In the genomic region with DNA sequence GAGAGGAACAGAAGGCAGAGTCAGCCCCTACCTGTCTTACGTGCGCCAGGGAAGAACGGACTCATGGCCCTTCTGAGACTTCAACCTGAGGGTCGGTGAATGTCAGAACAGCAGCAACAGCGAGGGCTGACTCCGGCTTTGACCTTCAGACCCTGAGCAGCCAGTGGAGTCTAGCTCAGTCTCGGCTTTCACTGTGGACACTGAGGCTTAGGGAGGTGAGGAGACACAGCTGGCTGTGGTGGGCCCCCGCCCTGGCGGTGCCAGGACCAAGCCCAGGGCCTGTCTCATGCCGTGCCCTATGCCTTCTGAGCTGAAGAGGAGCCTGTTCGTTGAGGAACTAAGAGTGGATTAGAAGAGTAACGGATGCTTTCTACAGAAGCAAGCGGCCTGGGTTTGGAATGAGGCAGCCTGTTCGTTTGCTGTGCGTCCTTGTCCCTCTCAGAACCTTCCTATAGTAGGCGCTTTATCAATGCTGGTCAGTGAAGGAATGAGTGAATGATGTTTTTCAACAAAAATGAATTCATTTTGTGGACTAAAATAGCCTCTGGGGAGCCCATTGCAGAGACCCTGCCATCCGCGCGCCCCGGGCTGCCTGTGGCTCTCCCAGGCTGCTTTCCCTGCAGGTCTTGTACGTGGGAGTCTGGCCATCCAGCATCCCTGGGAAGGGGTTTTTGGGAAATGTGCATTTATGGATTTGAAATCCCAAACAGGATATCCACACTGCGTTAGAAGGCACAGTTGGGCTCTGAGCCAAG, we compare ENCODE assay signal across 2 cellular contexts.
A peak's percentile ranks its signal among the peaks of the same experiment; 100 is the strongest.
TF ChIP-seq lines count a peak whose summit lies in the region.

No MANE protein-coding gene starts in this region.

TF ChIP-seq in HepG2, 621 proteins besides CTCF, POLR2A, EP300 and RAD21 (continues in another document):
- TF ChIP-seq BORCS8-MEF2B (CRISPR knock-in tag; IDR thresholded peaks at IDR 0.05) (peak; percentile 31; the same call in 1 of the 2 replicates), TARDBP (CRISPR knock-in tag; IDR thresholded peaks at IDR 0.05) (0 out of 2 replicates have a peak, but pooled peaks have one; percentile 15), SMAD9 (CRISPR knock-in tag; IDR thresholded peaks at IDR 0.05) (no peak), ZNF468 (CRISPR knock-in tag; IDR thresholded peaks at IDR 0.05) (no peak), SALL1 (CRISPR knock-in tag; IDR thresholded peaks at IDR 0.05) (peak; percentile 25; the same call in 1 of the 2 replicates), ZNF333 (CRISPR knock-in tag; IDR thresholded peaks at IDR 0.05; ENCODE audit: borderline replicate concordance) (no peak), ZNF713 (CRISPR knock-in tag; IDR thresholded peaks at IDR 0.05) (no peak), ZNF143 (CRISPR knock-in tag; IDR thresholded peaks at IDR 0.05) (no peak), ZBTB38 (CRISPR knock-in tag; IDR thresholded peaks at IDR 0.05) (0 out of 2 replicates have a peak, but pooled peaks have one; percentile 26), ZNF598 (CRISPR knock-in tag; IDR thresholded peaks at IDR 0.05; ENCODE audit: borderline replicate concordance) (peak; percentile 29; the same call in 1 of the 2 replicates), ZNF7 (CRISPR knock-in tag; IDR thresholded peaks at IDR 0.05) (no peak), ARID2 (CRISPR knock-in tag; IDR thresholded peaks at IDR 0.05; ENCODE audit: borderline replicate concordance) (no peak), KDM5B (CRISPR knock-in tag; IDR thresholded peaks at IDR 0.05; ENCODE audit: borderline replicate concordance) (0 out of 2 replicates have a peak, but pooled peaks have one; percentile 20), NFRKB (IDR thresholded peaks at IDR 0.05) (no peak), GATAD2A (CRISPR knock-in tag; IDR thresholded peaks at IDR 0.05) (no peak), PCBP2 (optimal IDR thresholded peaks at IDR 0.05; ENCODE audit: low read depth, low read length, poor library complexity, severe bottlenecking) (no peak), HNF4G (IDR thresholded peaks at IDR 0.05; ENCODE audit: borderline replicate concordance, low read depth, low read length) (peak; percentile 12; the same call in 1 of the 2 replicates), HNF4G (CRISPR knock-in tag; IDR thresholded peaks at IDR 0.05; ENCODE audit: borderline replicate concordance, low read depth) (no peak), HNF4A (CRISPR knock-in tag; IDR thresholded peaks at IDR 0.05) (peak; percentile 42; the same call in 1 of the 2 replicates), ZNF20 (CRISPR knock-in tag; IDR thresholded peaks at IDR 0.05) (no peak), HNRNPLL (IDR thresholded peaks at IDR 0.05; ENCODE audit: low read depth, low read length, poor library complexity, severe bottlenecking) (peak; percentile 8)
- TF ChIP-seq, protein P1, sequence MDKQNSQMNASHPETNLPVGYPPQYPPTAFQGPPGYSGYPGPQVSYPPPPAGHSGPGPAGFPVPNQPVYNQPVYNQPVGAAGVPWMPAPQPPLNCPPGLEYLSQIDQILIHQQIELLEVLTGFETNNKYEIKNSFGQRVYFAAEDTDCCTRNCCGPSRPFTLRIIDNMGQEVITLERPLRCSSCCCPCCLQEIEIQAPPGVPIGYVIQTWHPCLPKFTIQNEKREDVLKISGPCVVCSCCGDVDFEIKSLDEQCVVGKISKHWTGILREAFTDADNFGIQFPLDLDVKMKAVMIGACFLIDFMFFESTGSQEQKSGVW (CRISPR knock-in tag; IDR thresholded peaks at IDR 0.05; ENCODE audit: borderline replicate concordance), result no peak
- TF ChIP-seq, protein P2, sequence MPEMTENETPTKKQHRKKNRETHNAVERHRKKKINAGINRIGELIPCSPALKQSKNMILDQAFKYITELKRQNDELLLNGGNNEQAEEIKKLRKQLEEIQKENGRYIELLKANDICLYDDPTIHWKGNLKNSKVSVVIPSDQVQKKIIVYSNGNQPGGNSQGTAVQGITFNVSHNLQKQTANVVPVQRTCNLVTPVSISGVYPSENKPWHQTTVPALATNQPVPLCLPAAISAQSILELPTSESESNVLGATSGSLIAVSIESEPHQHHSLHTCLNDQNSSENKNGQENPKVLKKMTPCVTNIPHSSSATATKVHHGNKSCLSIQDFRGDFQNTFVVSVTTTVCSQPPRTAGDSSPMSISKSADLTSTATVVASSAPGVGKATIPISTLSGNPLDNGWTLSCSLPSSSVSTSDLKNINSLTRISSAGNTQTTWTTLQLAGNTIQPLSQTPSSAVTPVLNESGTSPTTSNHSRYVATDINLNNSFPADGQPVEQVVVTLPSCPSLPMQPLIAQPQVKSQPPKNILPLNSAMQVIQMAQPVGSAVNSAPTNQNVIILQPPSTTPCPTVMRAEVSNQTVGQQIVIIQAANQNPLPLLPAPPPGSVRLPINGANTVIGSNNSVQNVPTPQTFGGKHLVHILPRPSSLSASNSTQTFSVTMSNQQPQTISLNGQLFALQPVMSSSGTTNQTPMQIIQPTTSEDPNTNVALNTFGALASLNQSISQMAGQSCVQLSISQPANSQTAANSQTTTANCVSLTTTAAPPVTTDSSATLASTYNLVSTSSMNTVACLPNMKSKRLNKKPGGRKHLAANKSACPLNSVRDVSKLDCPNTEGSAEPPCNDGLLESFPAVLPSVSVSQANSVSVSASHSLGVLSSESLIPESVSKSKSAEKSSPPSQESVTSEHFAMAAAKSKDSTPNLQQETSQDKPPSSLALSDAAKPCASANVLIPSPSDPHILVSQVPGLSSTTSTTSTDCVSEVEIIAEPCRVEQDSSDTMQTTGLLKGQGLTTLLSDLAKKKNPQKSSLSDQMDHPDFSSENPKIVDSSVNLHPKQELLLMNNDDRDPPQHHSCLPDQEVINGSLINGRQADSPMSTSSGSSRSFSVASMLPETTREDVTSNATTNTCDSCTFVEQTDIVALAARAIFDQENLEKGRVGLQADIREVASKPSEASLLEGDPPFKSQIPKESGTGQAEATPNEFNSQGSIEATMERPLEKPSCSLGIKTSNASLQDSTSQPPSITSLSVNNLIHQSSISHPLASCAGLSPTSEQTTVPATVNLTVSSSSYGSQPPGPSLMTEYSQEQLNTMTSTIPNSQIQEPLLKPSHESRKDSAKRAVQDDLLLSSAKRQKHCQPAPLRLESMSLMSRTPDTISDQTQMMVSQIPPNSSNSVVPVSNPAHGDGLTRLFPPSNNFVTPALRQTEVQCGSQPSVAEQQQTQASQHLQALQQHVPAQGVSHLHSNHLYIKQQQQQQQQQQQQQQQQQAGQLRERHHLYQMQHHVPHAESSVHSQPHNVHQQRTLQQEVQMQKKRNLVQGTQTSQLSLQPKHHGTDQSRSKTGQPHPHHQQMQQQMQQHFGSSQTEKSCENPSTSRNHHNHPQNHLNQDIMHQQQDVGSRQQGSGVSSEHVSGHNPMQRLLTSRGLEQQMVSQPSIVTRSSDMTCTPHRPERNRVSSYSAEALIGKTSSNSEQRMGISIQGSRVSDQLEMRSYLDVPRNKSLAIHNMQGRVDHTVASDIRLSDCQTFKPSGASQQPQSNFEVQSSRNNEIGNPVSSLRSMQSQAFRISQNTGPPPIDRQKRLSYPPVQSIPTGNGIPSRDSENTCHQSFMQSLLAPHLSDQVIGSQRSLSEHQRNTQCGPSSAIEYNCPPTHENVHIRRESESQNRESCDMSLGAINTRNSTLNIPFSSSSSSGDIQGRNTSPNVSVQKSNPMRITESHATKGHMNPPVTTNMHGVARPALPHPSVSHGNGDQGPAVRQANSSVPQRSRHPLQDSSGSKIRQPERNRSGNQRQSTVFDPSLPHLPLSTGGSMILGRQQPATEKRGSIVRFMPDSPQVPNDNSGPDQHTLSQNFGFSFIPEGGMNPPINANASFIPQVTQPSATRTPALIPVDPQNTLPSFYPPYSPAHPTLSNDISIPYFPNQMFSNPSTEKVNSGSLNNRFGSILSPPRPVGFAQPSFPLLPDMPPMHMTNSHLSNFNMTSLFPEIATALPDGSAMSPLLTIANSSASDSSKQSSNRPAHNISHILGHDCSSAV (CRISPR knock-in tag; IDR thresholded peaks at IDR 0.05; ENCODE audit: borderline replicate concordance), result no peak

TF ChIP-seq in WTC11, 78 proteins besides CTCF, POLR2A, EP300 and RAD21:
- TF ChIP-seq ZNF219 (CRISPR knock-in tag; IDR thresholded peaks at IDR 0.05; ENCODE audit: borderline replicate concordance) (no peak), ZNF416 (CRISPR knock-in tag; IDR thresholded peaks at IDR 0.05) (no peak), ESRRA (CRISPR knock-in tag; IDR thresholded peaks at IDR 0.05; ENCODE audit: borderline replicate concordance) (no peak), OVOL2 (CRISPR knock-in tag; IDR thresholded peaks at IDR 0.05; ENCODE audit: borderline replicate concordance) (no peak), ZNF671 (CRISPR knock-in tag; IDR thresholded peaks at IDR 0.05) (no peak)
- TF ChIP-seq, protein P3, sequence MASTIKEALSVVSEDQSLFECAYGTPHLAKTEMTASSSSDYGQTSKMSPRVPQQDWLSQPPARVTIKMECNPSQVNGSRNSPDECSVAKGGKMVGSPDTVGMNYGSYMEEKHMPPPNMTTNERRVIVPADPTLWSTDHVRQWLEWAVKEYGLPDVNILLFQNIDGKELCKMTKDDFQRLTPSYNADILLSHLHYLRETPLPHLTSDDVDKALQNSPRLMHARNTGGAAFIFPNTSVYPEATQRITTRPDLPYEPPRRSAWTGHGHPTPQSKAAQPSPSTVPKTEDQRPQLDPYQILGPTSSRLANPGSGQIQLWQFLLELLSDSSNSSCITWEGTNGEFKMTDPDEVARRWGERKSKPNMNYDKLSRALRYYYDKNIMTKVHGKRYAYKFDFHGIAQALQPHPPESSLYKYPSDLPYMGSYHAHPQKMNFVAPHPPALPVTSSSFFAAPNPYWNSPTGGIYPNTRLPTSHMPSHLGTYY (CRISPR knock-in tag; IDR thresholded peaks at IDR 0.05), result no peak
TF ChIP-seq in WTC11: peak in this region for 0.
